ENCODE assay signal across 19 cellular contexts in the genomic region with DNA sequence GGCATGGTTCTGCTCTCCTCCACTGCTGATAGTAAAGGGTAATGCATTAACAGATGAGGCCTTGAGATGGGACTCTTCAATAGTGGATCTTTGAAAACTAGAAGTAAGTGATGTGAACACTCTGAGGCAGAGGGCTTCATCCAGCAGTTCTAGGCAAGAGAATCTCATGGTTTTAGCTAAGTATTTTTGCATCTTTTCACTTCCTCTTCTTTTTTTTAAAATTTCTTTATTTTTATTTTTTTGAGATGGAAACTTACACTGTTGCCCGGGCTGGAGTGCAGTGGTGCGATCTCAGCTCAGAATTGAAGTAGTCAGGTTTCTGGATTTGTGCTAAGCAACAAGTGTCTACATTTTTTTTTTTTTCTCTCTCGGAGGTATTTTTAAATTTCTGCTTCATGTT.
DNase-seq lines count a peak whose midpoint lies in the region; ATAC-seq and TF ChIP-seq lines count a peak whose summit lies in the region.
"Had no signal": no experiment of that assay in that cellular context is flagged by ENCODE, and none has a peak within 500 bp of the region (broad histone marks: within the 10 kb centered on the region; RNA-seq: fewer than 3 reads in every experiment).

No MANE protein-coding gene starts in this region.

- no peaks in the 10 kb centered on the region for H3K27me3 ChIP-seq in adrenal gland
- H3K27me3 ChIP-seq: foreskin keratinocyte, pancreas, tibial artery had no signal

- no peak for TF ChIP-seq CTCF in adrenal gland (IDR thresholded peaks at IDR 0.05)

- no peaks in the 10 kb centered on the region for H3K4me1 ChIP-seq in adrenal gland (replicated peaks in 1 of 2)
- H3K4me1 ChIP-seq: Caco-2, foreskin keratinocyte, pancreas, tibial artery had no signal

- ATAC-seq in GM19351 (IDR thresholded peaks at IDR 0.05; ENCODE audit: unreplicated experiment) (peak; percentile 79), HG02759 (IDR thresholded peaks at IDR 0.05; ENCODE audit: unreplicated experiment) (peak; percentile 74), HG03432 (IDR thresholded peaks at IDR 0.05; ENCODE audit: unreplicated experiment) (peak; percentile 84), GM19324 (IDR thresholded peaks at IDR 0.05; ENCODE audit: low FRiP score, unreplicated experiment) (no peak)
- ATAC-seq: foreskin keratinocyte, Panc1, pancreas had no signal

- TF ChIP-seq POLR2A in adrenal gland (IDR thresholded peaks at IDR 0.05), result no peak

- H3K9me3 ChIP-seq in adrenal gland (replicated peaks in 1 of 3), result no peaks in the 10 kb centered on the region
- H3K9me3 ChIP-seq: Caco-2, pancreas, tibial artery had no signal

- 83 to 95% (median 90%) methylated on average over 3 of the region's 3 CpGs for WGBS in adrenal gland, 4 donors

- DNase-seq in COR-L47 (lab: John Stamatoyannopoulos, UW), result no peak
- DNase-seq in activated effector memory CD4-positive, alpha-beta T cell treated with anti-CD3 and anti-CD28 coated beads, Interleukin-2, amount 50 U/mL, for 16 hours, result no peak
- DNase-seq in adrenal gland, result no peak
- DNase-seq: activated CD4-positive, alpha-beta T cell treated with anti-CD3 and anti-CD28 coated beads, Interleukin-2, amount 10 ng/mL, durations not matched to agents 24 days and 14 days; Caco-2; effector CD8-positive, alpha-beta T cell; foreskin keratinocyte; immature natural killer cell; midbrain; NCI-H226; pancreas; stimulated activated CD4-positive, alpha-beta T cell treated with anti-CD3 and anti-CD28 coated beads, Interleukin-15, amount 100 ng/mL, for 24 hours; T-helper 1 cell; tibial artery had no signal

- H3K4me3 ChIP-seq in adrenal gland, result no peak overlapping the region
- H3K4me3 ChIP-seq: pancreas, tibial artery had no signal

- intact Hi-C loops in adrenal gland (cut with DNase I), result no loop called here

- no peaks in the 10 kb centered on the region for H3K36me3 ChIP-seq in adrenal gland (replicated peaks in 1 of 2)
- H3K36me3 ChIP-seq: pancreas, tibial artery had no signal

- no peak overlapping the region for H3K27ac ChIP-seq in adrenal gland
- H3K27ac ChIP-seq: foreskin keratinocyte, pancreas, tibial artery had no signal
